ENCODE assay signal across 10 cellular contexts in genomic region chr10:34319197-34319846, GRCh38.
DNase-seq lines count a peak whose midpoint lies in the region; ATAC-seq and TF ChIP-seq lines count a peak whose summit lies in the region.
"Had no signal": no experiment of that assay in that cellular context is flagged by ENCODE, and none has a peak within 500 bp of the region (broad histone marks: within the 10 kb centered on the region; RNA-seq: fewer than 3 reads in every experiment).

No MANE protein-coding gene starts in this region.

- no peaks in the 10 kb centered on the region for H3K36me3 ChIP-seq in brain microvascular endothelial cell (replicated peaks)

- no peaks in the 10 kb centered on the region for H3K27me3 ChIP-seq in brain microvascular endothelial cell (replicated peaks)

- no peak overlapping the region for H3K4me3 Mint-ChIP-seq in T-cell
- H3K4me3 Mint-ChIP-seq: activated naive CD8-positive, alpha-beta T cell; naive thymus-derived CD4-positive, alpha-beta T cell had no signal

- H3K27ac ChIP-seq in brain microvascular endothelial cell = peak overlapping the region; percentile 36

- H3K27ac Mint-ChIP-seq in T-cell = no peak overlapping the region
- H3K27ac Mint-ChIP-seq: activated naive CD8-positive, alpha-beta T cell; naive thymus-derived CD4-positive, alpha-beta T cell had no signal

- in situ Hi-C loops in brain microvascular endothelial cell (cut with HindIII; ENCODE audit: low pct_ligation_motif_present, low sequenced_read_pairs) = no loop called here

- TF ChIP-seq CTCF in brain microvascular endothelial cell (IDR thresholded peaks at IDR 0.05; ENCODE audit: low read depth, low read length, missing control alignments) = no peak

- H3K4me3 ChIP-seq in brain microvascular endothelial cell (ENCODE audit: low read depth, low read length) = no peak overlapping the region

- H3K9me3 Mint-ChIP-seq in T-cell = no peaks in the 10 kb centered on the region
- H3K9me3 Mint-ChIP-seq: naive thymus-derived CD4-positive, alpha-beta T cell had no signal

- no peak for ATAC-seq in T-cell (replicated peaks in 1 of 4)
- ATAC-seq: naive thymus-derived CD4-positive, alpha-beta T cell had no signal

- POLR2A ChIA-PET in T-cell (lab: Charles Lee) = no interaction called here

- DNase-seq in Daoy (ENCODE audit: low read depth) = peak; percentile 77
- DNase-seq in NCI-H2081 (lab: John Stamatoyannopoulos, UW) = peak; percentile 77 to 93
- peak; percentile 85 for DNase-seq in brain microvascular endothelial cell
- peak; percentile 53 for DNase-seq in myocyte (ENCODE audit: low read depth)
- no peak for DNase-seq in T-helper 9 cell
- no peak for DNase-seq in amygdala (lab: John Stamatoyannopoulos, UW)
- no peak for DNase-seq in NOMO-1 treated with dmso at 0.1 percent for 144 hours (lab: John Stamatoyannopoulos, UW; ENCODE audit: unreplicated experiment)
- DNase-seq in T-cell = no peak
- DNase-seq: naive thymus-derived CD4-positive, alpha-beta T cell had no signal

- CTCF ChIA-PET in T-cell (lab: Charles Lee) = interaction anchor here in 1 of 2 donors (0.6 kb wide), 1 partner anchor 253 kb away, joined by 14 read pairs; no protein-coding TSS in a partner anchor

- H3K4me1 Mint-ChIP-seq in T-cell = peaks cover 0 to 2% (median 2%) of the 10 kb centered on the region in 3 donors

- peaks cover 0 to 3% of the 10 kb centered on the region in 2 donors for H3K27me3 Mint-ChIP-seq in T-cell
- H3K27me3 Mint-ChIP-seq: activated naive CD8-positive, alpha-beta T cell had no signal

- H3K36me3 Mint-ChIP-seq in T-cell = no peaks in the 10 kb centered on the region
- H3K36me3 Mint-ChIP-seq: activated naive CD8-positive, alpha-beta T cell; naive thymus-derived CD4-positive, alpha-beta T cell had no signal

Comparison
In these comparisons a context has a peak if more than half of its experiments do, and no peak if none do; other contexts are left out.
1. DNase-seq: peak in Daoy (single experiment), NCI-H2081 (2 of 2), brain microvascular endothelial cell (single experiment) and myocyte (single experiment); none in T-helper 9 cell (single experiment), amygdala (0 of 56), NOMO-1 treated with dmso at 0.1 percent for 144 hours (single experiment) and T-cell (0 of 34).